ENCODE assay signal across 24 cellular contexts in the genomic region with DNA sequence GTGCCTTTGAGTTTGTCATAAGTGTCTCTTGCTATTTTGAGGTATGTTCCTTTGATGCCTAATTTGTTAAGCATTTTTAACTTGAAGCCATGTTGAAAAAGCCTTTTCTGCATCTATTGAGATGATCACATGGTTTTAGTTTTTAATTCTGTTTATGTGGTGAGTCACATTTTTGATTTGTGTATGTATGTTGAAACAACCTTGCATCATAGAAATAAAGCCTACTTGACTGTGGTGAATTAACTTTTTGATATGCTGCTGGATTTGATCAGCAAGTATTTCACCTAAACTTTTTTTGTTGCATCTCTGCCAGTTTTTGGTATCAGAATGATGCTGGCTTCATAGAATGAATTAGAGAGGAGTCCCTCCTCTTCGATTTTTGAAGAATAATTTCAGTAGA.
DNase-seq lines count a peak whose midpoint lies in the region; ATAC-seq, FAIRE-seq and TF ChIP-seq lines count a peak whose summit lies in the region.
"Had no signal": no experiment of that assay in that cellular context is flagged by ENCODE, and none has a peak within 500 bp of the region (broad histone marks: within the 10 kb centered on the region; RNA-seq: fewer than 3 reads in every experiment).

No MANE protein-coding gene starts in this region.

- no peaks in the 10 kb centered on the region for H3K27me3 Mint-ChIP-seq in CD8-positive, alpha-beta memory T cell
- H3K27me3 Mint-ChIP-seq: CD4-positive, alpha-beta T cell; T-cell had no signal

- H3K4me1 ChIP-seq in CD8-positive, alpha-beta memory T cell (ENCODE audit: insufficient read depth, low read length) = no peaks in the 10 kb centered on the region
- H3K4me1 ChIP-seq: A549, Caco-2 had no signal

- DNase-seq in HCEC 1CT (peak; percentile 25), bronchial epithelial cell (ENCODE audit: low read depth) (peak; percentile 39), fibroblast of pulmonary artery (ENCODE audit: low read depth) (peak; percentile 26), stromal cell of bone marrow (ENCODE audit: low read depth) (peak; percentile 9), NCI-H1105 (lab: John Stamatoyannopoulos, UW) (no peak)
- no peak for DNase-seq in CD8-positive, alpha-beta memory T cell
- DNase-seq: Caco-2; CD4-positive, alpha-beta T cell; DND-41; KBM-7; NCI-H1105 treated with DMSO at 0.1 percent for 48 hours; NCI-H2029 treated with DMSO at 0.1 percent for 48 hours; NCI-H345; NCI-H524; NCI-H82; SJCRH30; T-cell had no signal

- POLR2A ChIA-PET in CD8-positive, alpha-beta memory T cell (lab: Charles Lee) = no interaction called here

- peaks cover 3 to 42% (median 12%) of the 10 kb centered on the region in 5 donors for H3K9me3 Mint-ChIP-seq in CD8-positive, alpha-beta memory T cell

- H3K4me3 Mint-ChIP-seq in CD8-positive, alpha-beta memory T cell = no peak overlapping the region
- H3K4me3 Mint-ChIP-seq: CD4-positive, alpha-beta T cell; GM23338; T-cell had no signal

- no peak overlapping the region for H3K27ac Mint-ChIP-seq in CD8-positive, alpha-beta memory T cell
- H3K27ac Mint-ChIP-seq: CD4-positive, alpha-beta T cell; GM23338; T-cell had no signal

- no peak overlapping the region for H3K27ac ChIP-seq in CD8-positive, alpha-beta memory T cell (ENCODE audit: low read depth, low read length)
- H3K27ac ChIP-seq: A549, SJCRH30 had no signal

- H3K36me3 ChIP-seq in bronchial epithelial cell (ENCODE audit: control insufficient read depth, insufficient read depth, low read length) = no peaks in the 10 kb centered on the region
- H3K36me3 ChIP-seq in CD8-positive, alpha-beta memory T cell (ENCODE audit: insufficient read depth, low read length) = no peaks in the 10 kb centered on the region
- H3K36me3 ChIP-seq: SJCRH30 had no signal

- no peaks in the 10 kb centered on the region for H3K4me1 Mint-ChIP-seq in CD8-positive, alpha-beta memory T cell
- H3K4me1 Mint-ChIP-seq: T-cell had no signal

- no peak overlapping the region for H3K4me3 ChIP-seq in bronchial epithelial cell (ENCODE audit: low read depth, low read length)
- H3K4me3 ChIP-seq in fibroblast of pulmonary artery (replicated peaks; ENCODE audit: low read depth, low read length) = no peak overlapping the region
- H3K4me3 ChIP-seq in CD8-positive, alpha-beta memory T cell (ENCODE audit: low read length) = no peak overlapping the region
- H3K4me3 ChIP-seq: A549, GM23338, SJCRH30 had no signal

- no peaks in the 10 kb centered on the region for H3K9me3 ChIP-seq in CD8-positive, alpha-beta memory T cell (ENCODE audit: low read length)
- H3K9me3 ChIP-seq: A549, Caco-2, SJCRH30 had no signal

- CTCF ChIA-PET in CD8-positive, alpha-beta memory T cell (lab: Charles Lee) = no interaction called here

- ATAC-seq in HG02870 (IDR thresholded peaks at IDR 0.05; ENCODE audit: unreplicated experiment) = no peak
- ATAC-seq: A549, GM23338, HCT116, T-cell had no signal

- H3K27me3 ChIP-seq in bronchial epithelial cell (ENCODE audit: control insufficient read depth, insufficient read depth, low read length) = no peaks in the 10 kb centered on the region
- no peaks in the 10 kb centered on the region for H3K27me3 ChIP-seq in CD8-positive, alpha-beta memory T cell (ENCODE audit: insufficient read depth, low read length, poor library complexity, severe bottlenecking)
- H3K27me3 ChIP-seq: SJCRH30 had no signal

- FAIRE-seq in bronchial epithelial cell (lab: Jason Lieb, UNC) = no peak
- FAIRE-seq: A549, GM12892, GM18507, RCC 7860 had no signal

- TF ChIP-seq CTCF in bronchial epithelial cell (IDR thresholded peaks at IDR 0.05; ENCODE audit: insufficient read depth, low read length, severe bottlenecking) (no peak), fibroblast of pulmonary artery (IDR thresholded peaks at IDR 0.05; ENCODE audit: low read length, missing control alignments) (no peak)

- H3K36me3 Mint-ChIP-seq in CD8-positive, alpha-beta memory T cell = no peaks in the 10 kb centered on the region
- H3K36me3 Mint-ChIP-seq: T-cell had no signal

Comparison
In these comparisons a context has a peak if more than half of its experiments do, and no peak if none do; other contexts are left out.
1. DNase-seq: peak in HCEC 1CT (single experiment), bronchial epithelial cell (single experiment), fibroblast of pulmonary artery (single experiment) and stromal cell of bone marrow (single experiment); none in NCI-H1105 (single experiment) and CD8-positive, alpha-beta memory T cell (0 of 5).